Comparison of ENCODE assay signal across 14 cellular contexts in the genomic region with DNA sequence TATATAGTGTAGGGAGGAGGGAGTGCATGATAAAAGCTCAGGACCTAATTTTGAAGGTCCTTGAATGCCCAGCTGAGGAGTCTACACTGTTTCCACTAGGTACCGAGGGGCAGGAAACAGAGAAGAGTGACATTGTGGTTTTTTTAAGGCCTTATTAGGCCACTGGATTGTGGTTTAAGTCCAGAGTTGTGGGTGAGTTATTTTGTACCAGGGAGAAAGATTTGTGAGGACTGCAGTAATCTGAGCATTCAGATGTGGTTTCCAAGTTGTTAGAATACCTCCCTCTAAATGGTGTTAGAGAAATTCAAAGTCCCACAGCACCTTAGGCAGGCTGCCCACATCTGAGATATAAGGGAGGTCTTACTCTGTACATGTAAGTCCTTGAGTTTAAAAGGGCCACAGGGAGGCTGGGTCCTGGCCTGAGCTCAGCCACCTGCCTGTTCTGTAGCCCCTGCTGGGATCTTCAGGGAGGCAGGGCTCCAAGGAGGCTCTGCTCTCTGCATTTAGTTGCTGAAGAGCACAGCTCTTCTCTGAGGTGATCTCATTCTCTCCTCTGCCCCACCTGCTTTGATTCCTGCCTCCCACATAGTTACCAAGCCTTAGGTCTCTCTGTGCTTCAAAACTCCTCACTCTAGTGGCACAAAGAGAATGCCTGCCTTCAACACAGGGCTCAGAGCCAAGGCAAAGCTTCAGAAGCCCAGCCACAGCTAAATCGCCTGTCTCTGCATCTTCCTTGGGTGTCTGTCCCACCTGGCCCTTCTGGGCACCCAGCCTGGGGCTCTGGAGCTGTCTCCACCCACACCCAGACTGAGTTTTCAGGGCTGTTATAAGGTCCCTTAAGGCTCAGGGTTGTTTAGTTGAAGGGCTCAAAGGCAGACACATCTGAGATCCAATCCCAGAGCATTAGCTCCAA.
DNase-seq lines count a peak whose midpoint lies in the region; ATAC-seq and TF ChIP-seq lines count a peak whose summit lies in the region.
"Had no signal": no experiment of that assay in that cellular context is flagged by ENCODE, and none has a peak within 500 bp of the region (broad histone marks: within the 10 kb centered on the region; RNA-seq: fewer than 3 reads in every experiment).

No MANE protein-coding gene starts in this region.

- H3K4me1 ChIP-seq in sigmoid colon = no peaks in the 10 kb centered on the region
- H3K4me1 ChIP-seq in uterus = no peaks in the 10 kb centered on the region
- H3K4me1 ChIP-seq: stomach had no signal

- DNase-seq in NCI-H446 treated with DMSO at 0.1 percent for 48 hours (lab: John Stamatoyannopoulos, UW) (peak; percentile 71), putamen (ENCODE audit: low spot score) (peak; percentile 34), sigmoid colon (no peak), posterior vena cava (ENCODE audit: low spot score) (no peak), uterus (no peak)
- DNase-seq: activated CD4-positive, alpha-beta T cell treated with anti-CD3 and anti-CD28 coated beads, Interleukin-2, amount 10 ng/mL, durations not matched to agents 7 days and 5 days; activated effector memory CD4-positive, alpha-beta T cell treated with Interleukin-2 at 50 U/mL for 16 hours; OCI-M1; stimulated activated CD4-positive, alpha-beta T cell treated with anti-CD3 and anti-CD28 coated beads, Interleukin-2, amount 100 ng/mL, for 48 hours; stomach; T-helper 1 cell had no signal

- peak; percentile 58 for ATAC-seq in GM18907 (IDR thresholded peaks at IDR 0.05; ENCODE audit: unreplicated experiment)
- ATAC-seq in HG02571 (IDR thresholded peaks at IDR 0.05; ENCODE audit: unreplicated experiment) = peak; percentile 40

- no peak for TF ChIP-seq EP300 in sigmoid colon (IDR thresholded peaks at IDR 0.05)

- H3K4me3 ChIP-seq in sigmoid colon (no peak overlapping the region), uterus (no peak overlapping the region)
- H3K4me3 ChIP-seq: stomach had no signal

- H3K9me3 ChIP-seq in sigmoid colon = no peaks in the 10 kb centered on the region
- H3K9me3 ChIP-seq in uterus = no peaks in the 10 kb centered on the region

- H3K36me3 ChIP-seq in sigmoid colon (no peaks in the 10 kb centered on the region), uterus (no peaks in the 10 kb centered on the region)
- H3K36me3 ChIP-seq: stomach had no signal

- WGBS in sigmoid colon, 2 donors = 54 to 88% methylated on average over 2 of the region's 2 CpGs

- TF ChIP-seq POLR2A in sigmoid colon (IDR thresholded peaks at IDR 0.05) (no peak), uterus (IDR thresholded peaks at IDR 0.05) (no peak)

- TF ChIP-seq CTCF in sigmoid colon (IDR thresholded peaks at IDR 0.05) = no peak
- TF ChIP-seq CTCF in uterus (IDR thresholded peaks at IDR 0.05) = no peak

- H3K27ac ChIP-seq in sigmoid colon (no peak overlapping the region), uterus (no peak overlapping the region)
- H3K27ac ChIP-seq: epithelial cell of prostate, stomach had no signal

- intact Hi-C loops in sigmoid colon (cut with DNase I) = no loop called here
- intact Hi-C loops in posterior vena cava (cut with DNase I) = no loop called here
- intact Hi-C loops in uterus (cut with DNase I; ENCODE audit: low total_unique reads) = no loop called here

- H3K27me3 ChIP-seq in sigmoid colon (no peaks in the 10 kb centered on the region), uterus (no peaks in the 10 kb centered on the region)
- H3K27me3 ChIP-seq: stomach had no signal

Comparison
In these comparisons a context has a peak if more than half of its experiments do, and no peak if none do; other contexts are left out.
1. DNase-seq: peak in NCI-H446 treated with DMSO at 0.1 percent for 48 hours (single experiment) and putamen (single experiment); none in sigmoid colon (single experiment), posterior vena cava (single experiment) and uterus (0 of 2).